In genomic region chr7:5557920-5558401, GRCh38 we compare ENCODE assay signal across 8 cellular contexts. TPM values are rescaled to one million over a fixed set of nuclear protein-coding genes. Genes with fewer than 3 reads are reported as not detected.
DNase-seq lines count a peak whose midpoint lies in the region; ATAC-seq and TF ChIP-seq lines count a peak whose summit lies in the region.

No MANE protein-coding gene starts in this region.

- H3K56ac ChIP-seq in mesendoderm (ENCODE audit: low read length), result peak overlapping the region; percentile 79

- H2AK5ac ChIP-seq in mesendoderm (ENCODE audit: low read length), result peak overlapping the region; percentile 51

- in situ Hi-C loops in ACHN (cut with HindIII; ENCODE audit: low pct_ligation_motif_present, low pct_unique_long_range_greater_than_20kb, low sequenced_read_pairs), result no loop called here

- H4K8ac ChIP-seq in mesendoderm (ENCODE audit: low read depth, low read length), result no peak overlapping the region

- no peak overlapping the region for H3K4me3 ChIP-seq in mesendoderm (ENCODE audit: low read length)

- H3K27me3 ChIP-seq in mesendoderm (ENCODE audit: insufficient read depth, low read length, poor library complexity), result no peaks in the 10 kb centered on the region

- no peaks in the 10 kb centered on the region for H3K36me3 ChIP-seq in mesendoderm (ENCODE audit: control insufficient read depth, insufficient read depth, low read length)

- peaks cover 2% of the 10 kb centered on the region for H3K4me1 ChIP-seq in mesendoderm (ENCODE audit: control insufficient read depth, low read depth, low read length)

- peak overlapping the region; percentile 45 for H3K9ac ChIP-seq in mesendoderm (ENCODE audit: low read length)

- H2BK120ac ChIP-seq in mesendoderm (ENCODE audit: low read depth, low read length), result no peak overlapping the region

- peaks cover 17% of the 10 kb centered on the region for H3K4me1 Mint-ChIP-seq in type B pancreatic cell (ENCODE audit: unreplicated experiment)

- peak overlapping the region; percentile 74 for H3K4me3 Mint-ChIP-seq in type B pancreatic cell

- peak overlapping the region; percentile 94 for H3K27ac Mint-ChIP-seq in type B pancreatic cell

- no peak overlapping the region for H3K18ac ChIP-seq in mesendoderm (ENCODE audit: low read length)

- no peak overlapping the region for H3K4ac ChIP-seq in mesendoderm (ENCODE audit: low read depth, low read length)

- ATAC-seq in GM18907 (IDR thresholded peaks at IDR 0.05; ENCODE audit: unreplicated experiment) (peak; percentile 33), HG03439 (IDR thresholded peaks at IDR 0.05; ENCODE audit: unreplicated experiment) (no peak)

- peaks cover 7% of the 10 kb centered on the region for H3K79me1 ChIP-seq in mesendoderm (ENCODE audit: low read length)

- H3K27ac ChIP-seq in caudate nucleus (ENCODE audit: low read depth, low read length) (peak overlapping the region; percentile 87), mesendoderm (ENCODE audit: low read depth, low read length) (peak overlapping the region; percentile 19)

- TF ChIP-seq CTCF in type B pancreatic cell (conservative IDR thresholded peaks at IDR 0.05), result no peak

- H4K5ac ChIP-seq in mesendoderm (ENCODE audit: low read length), result no peak overlapping the region

- H2BK5ac ChIP-seq in mesendoderm (ENCODE audit: low read length), result no peak overlapping the region

- H3K23ac ChIP-seq in mesendoderm (ENCODE audit: low read length), result no peak overlapping the region

- DNase-seq in ACHN (peak; percentile 48), LHCN-M2 (ENCODE audit: low read depth) (peak; percentile 50), caudate nucleus (lab: John Stamatoyannopoulos, UW) (peak in 40 of 61 donors; percentile 6 to 83 (median 29)), mesendoderm (no peak), type B pancreatic cell (ENCODE audit: extremely low spot score, unreplicated experiment) (no peak), iPS-NIHi7 (ENCODE audit: extremely low spot score) (no peak)

- no CpG with 5 or more reads among the region's 12 CpGs for WGBS in mesendoderm (ENCODE audit: extremely low coverage, insufficient coverage, low lambda C conversion rate)

- no peaks in the 10 kb centered on the region for H3K36me3 Mint-ChIP-seq in type B pancreatic cell

- H3K27me3 Mint-ChIP-seq in type B pancreatic cell, result no peaks in the 10 kb centered on the region

- H3K9me3 Mint-ChIP-seq in type B pancreatic cell, result no peaks in the 10 kb centered on the region

- no peak overlapping the region for H3K4me2 ChIP-seq in mesendoderm (ENCODE audit: low read length)

- peaks cover 2% of the 10 kb centered on the region for H3K79me2 ChIP-seq in mesendoderm (ENCODE audit: control insufficient read depth, insufficient read depth, low read length)

- H2BK15ac ChIP-seq in mesendoderm (replicated peaks; ENCODE audit: low read depth), result no peak overlapping the region

RNA-seq across cellular contexts. Expression of gene ACTB, which starts 27.6 kb away (rescaled TPM):
- total RNA-seq in LHCN-M2 (2014; rRNA removed) (6,206 and 6,373 TPM in 2 replicates), type B pancreatic cell (ENCODE audit: low replicate concordance) (3,466 and 4,253 TPM in 2 replicates)
- polyA plus RNA-seq in LHCN-M2 (2012), result 12,688 TPM
- polyA plus RNA-seq in mesendoderm (2013, experiment 1 of 2), result 13,565 TPM
- polyA plus RNA-seq in mesendoderm (2013, experiment 2 of 2), result 13,705 TPM

RNA-seq across cellular contexts. Expression of gene FSCN1, which starts 34.7 kb away (rescaled TPM):
- 350 and 396 TPM in 2 replicates for total RNA-seq in LHCN-M2 (2014; rRNA removed)
- 459 TPM for polyA plus RNA-seq in LHCN-M2 (2012)
- 429 TPM for polyA plus RNA-seq in mesendoderm (2013, experiment 1 of 2)
- polyA plus RNA-seq in mesendoderm (2013, experiment 2 of 2), result 421 TPM
- 25.3 and 223 TPM in 2 replicates for total RNA-seq in type B pancreatic cell (ENCODE audit: low replicate concordance)

RNA-seq across cellular contexts. Expression of gene FBXL18, which starts 44.4 kb away (rescaled TPM):
- total RNA-seq in LHCN-M2 (2014; rRNA removed) (12.0 and 12.9 TPM in 2 replicates), type B pancreatic cell (ENCODE audit: low replicate concordance) (13.5 and 14.9 TPM in 2 replicates)
- 10.1 TPM for polyA plus RNA-seq in LHCN-M2 (2012)
- polyA plus RNA-seq in mesendoderm (2013, experiment 1 of 2), result 7.9 TPM
- 7.9 TPM for polyA plus RNA-seq in mesendoderm (2013, experiment 2 of 2)

Comparison
In these comparisons a context has a peak if more than half of its experiments do, and no peak if none do; other contexts are left out.
1. DNase-seq: peak in ACHN (single experiment), LHCN-M2 (single experiment) and caudate nucleus (40 of 61); none in mesendoderm (single experiment), type B pancreatic cell (single experiment) and iPS-NIHi7 (single experiment).